36 cellular contexts compared by ENCODE assay signal in genomic region chr18:27667064-27667463, GRCh38.
"Had no signal": no experiment of that assay in that cellular context is flagged by ENCODE, and none has a peak within 500 bp of the region (broad histone marks: within the 10 kb centered on the region; RNA-seq: fewer than 3 reads in every experiment).

No MANE protein-coding gene starts in this region.

- H3K27me3 ChIP-seq: ascending aorta, body of pancreas, breast epithelium, MG63, Peyer's patch, SJSA1 had no signal

- H3K27ac Mint-ChIP-seq: activated CD4-positive, alpha-beta T cell treated with anti-CD3 and anti-CD28 coated beads for 36 hours; activated CD4-positive, alpha-beta T cell treated with anti-CD3 and anti-CD28 coated beads, Interleukin-2, amount 10 ng/mL, durations not matched to agents 7 days and 5 days; activated CD8-positive, alpha-beta T cell treated with anti-CD3 and anti-CD28 coated beads, Interleukin-2, amount 10 ng/mL, durations not matched to agents 7 days and 5 days; activated naive CD4-positive, alpha-beta T cell treated with anti-CD3 and anti-CD28 coated beads, Interleukin-2, amount 50 U/mL, for 24 hours; activated naive CD8-positive, alpha-beta T cell treated with anti-CD3 and anti-CD28 coated beads, Interleukin-2, amount 10 ng/mL, durations not matched to agents 7 days and 5 days; activated T-cell treated with anti-CD3 and anti-CD28 coated beads, Interleukin-2, amount 50 U/mL, for 24 hours; activated T-helper 2 cell treated with anti-CD3 and anti-CD28 coated beads, Interferon-gamma antibody, Interleukin-2, Interleukin-4, amounts not matched to agents 10 μg/mL and 5 μg/mL and 100 μg/mL, durations not matched to agents 14 hours and 24 hours and 36 hours; T-helper 1 cell treated with Interleukin-12 subunit alpha and Interleukin-12 subunit beta and Interleukin-4 antibody, amounts not matched to agents 30 μg/mL and 1 μg/mL, for 36 hours; T-helper 2 cell treated with Interferon-gamma antibody and Interleukin-4, amounts not matched to agents 5 μg/mL and 100 μg/mL, for 36 hours; WTC11 had no signal

- H3K4me1 ChIP-seq: ascending aorta, body of pancreas, breast epithelium, Peyer's patch, SJSA1 had no signal

- H3K9ac ChIP-seq: SK-N-SH had no signal

- H3K4me3 Mint-ChIP-seq: activated CD4-positive, alpha-beta T cell treated with anti-CD3 and anti-CD28 coated beads for 36 hours; activated CD4-positive, alpha-beta T cell treated with anti-CD3 and anti-CD28 coated beads, Interleukin-2, amount 10 ng/mL, durations not matched to agents 7 days and 5 days; activated CD8-positive, alpha-beta T cell treated with anti-CD3 and anti-CD28 coated beads, Interleukin-2, amount 10 ng/mL, durations not matched to agents 7 days and 5 days; activated naive CD4-positive, alpha-beta T cell treated with anti-CD3 and anti-CD28 coated beads, Interleukin-2, amount 50 U/mL, for 24 hours; activated naive CD8-positive, alpha-beta T cell treated with anti-CD3 and anti-CD28 coated beads, Interleukin-2, amount 10 ng/mL, durations not matched to agents 7 days and 5 days; activated T-cell treated with anti-CD3 and anti-CD28 coated beads, Interleukin-2, amount 50 U/mL, for 24 hours; T-helper 1 cell treated with Interleukin-12 subunit alpha and Interleukin-12 subunit beta and Interleukin-4 antibody, amounts not matched to agents 30 μg/mL and 1 μg/mL, for 36 hours; T-helper 2 cell treated with Interferon-gamma antibody and Interleukin-4, amounts not matched to agents 5 μg/mL and 100 μg/mL, for 36 hours; WTC11 had no signal

- ATAC-seq: activated CD4-positive, alpha-beta T cell treated with anti-CD3 and anti-CD28 coated beads for 36 hours; activated CD4-positive, CD25-positive, alpha-beta regulatory T cell treated with anti-CD3 and anti-CD28 coated beads, Interleukin-2, amount 50 U/mL, for 24 hours; activated CD8-positive, alpha-beta T cell treated with anti-CD3 and anti-CD28 coated beads, Interleukin-2, amount 10 ng/mL, durations not matched to agents 7 days and 5 days; body of pancreas; PC-3; WTC11 had no signal

- H3K27me3 Mint-ChIP-seq: activated CD4-positive, alpha-beta T cell treated with anti-CD3 and anti-CD28 coated beads for 36 hours; activated CD4-positive, alpha-beta T cell treated with anti-CD3 and anti-CD28 coated beads, Interleukin-2, amount 10 ng/mL, durations not matched to agents 7 days and 5 days; activated naive CD4-positive, alpha-beta T cell treated with anti-CD3 and anti-CD28 coated beads, Interleukin-2, amount 50 U/mL, for 24 hours; activated naive CD8-positive, alpha-beta T cell treated with anti-CD3 and anti-CD28 coated beads, Interleukin-2, amount 10 ng/mL, durations not matched to agents 7 days and 5 days; activated T-cell treated with anti-CD3 and anti-CD28 coated beads, Interleukin-2, amount 50 U/mL, for 24 hours had no signal

- H3K36me3 ChIP-seq: ascending aorta, breast epithelium, MG63, Peyer's patch, SJSA1 had no signal

- DNase-seq: activated CD4-positive, alpha-beta T cell treated with anti-CD3 and anti-CD28 coated beads for 36 hours; activated CD4-positive, alpha-beta T cell treated with anti-CD3 and anti-CD28 coated beads, Interleukin-2, amount 10 ng/mL, durations not matched to agents 7 days and 5 days; activated CD4-positive, alpha-beta T cell treated with anti-CD3 and anti-CD28 coated beads, Interleukin-2, amount 50 U/mL, for 48 hours; activated CD8-positive, alpha-beta T cell treated with anti-CD3 and anti-CD28 coated beads, Interleukin-2, amount 10 ng/mL, durations not matched to agents 7 days and 5 days; activated gamma-delta T cell; activated naive CD4-positive, alpha-beta T cell treated with Interleukin-2 at 50 U/mL for 16 hours; activated naive CD8-positive, alpha-beta T cell treated with anti-CD3 and anti-CD28 coated beads, Interleukin-2, amount 10 ng/mL, durations not matched to agents 7 days and 5 days; activated T-cell treated with anti-CD3 and anti-CD28 coated beads, Interleukin-2, amount 50 U/mL, for 24 hours; amygdala; body of pancreas; caudate nucleus; Kasumi-1; MG63; NCI-H1105 treated with DMSO at 0.1 percent for 48 hours; NCI-H1436 treated with DMSO at 0.1 percent for 48 hours; NCI-H1694 treated with DMSO at 0.1 percent for 48 hours; NCI-H2029; NCI-H2107; NCI-H2171; NCI-H510A; NCI-H748 treated with DMSO at 0.1 percent for 48 hours; NK-92 treated with Interleukin-12 subunit alpha and Interleukin-12 subunit beta, amount 100 ng/mL, for 24 hours; PC-3; Peyer's patch; RPMI8226; SHP77 treated with DMSO at 0.1 percent for 48 hours; SK-N-SH had no signal

- H3K9me3 Mint-ChIP-seq: activated naive CD4-positive, alpha-beta T cell treated with anti-CD3 and anti-CD28 coated beads, Interleukin-2, amount 50 U/mL, for 24 hours; T-helper 2 cell treated with Interferon-gamma antibody and Interleukin-4, amounts not matched to agents 5 μg/mL and 100 μg/mL, for 36 hours had no signal

- H3K9me3 ChIP-seq: ascending aorta, body of pancreas, breast epithelium, MG63, Peyer's patch, SJSA1, SK-N-SH had no signal

- H3K27ac ChIP-seq: ascending aorta, body of pancreas, breast epithelium, Peyer's patch, SJSA1 had no signal

- H3K4me3 ChIP-seq: ascending aorta, body of pancreas, breast epithelium, MG63, Peyer's patch, SJSA1 had no signal

- H3K36me3 Mint-ChIP-seq: activated naive CD4-positive, alpha-beta T cell treated with anti-CD3 and anti-CD28 coated beads, Interleukin-2, amount 50 U/mL, for 24 hours; activated naive CD8-positive, alpha-beta T cell treated with anti-CD3 and anti-CD28 coated beads, Interleukin-2, amount 10 ng/mL, durations not matched to agents 7 days and 5 days; WTC11 had no signal

- H3K4me2 ChIP-seq: SK-N-SH had no signal

- H3K4me1 Mint-ChIP-seq: activated CD4-positive, alpha-beta T cell treated with anti-CD3 and anti-CD28 coated beads for 36 hours; activated CD4-positive, alpha-beta T cell treated with anti-CD3 and anti-CD28 coated beads, Interleukin-2, amount 10 ng/mL, durations not matched to agents 7 days and 5 days; activated naive CD4-positive, alpha-beta T cell treated with anti-CD3 and anti-CD28 coated beads, Interleukin-2, amount 50 U/mL, for 24 hours; activated naive CD8-positive, alpha-beta T cell treated with anti-CD3 and anti-CD28 coated beads, Interleukin-2, amount 10 ng/mL, durations not matched to agents 7 days and 5 days had no signal
